ENCODE assay signal across 22 cellular contexts in the genomic region with DNA sequence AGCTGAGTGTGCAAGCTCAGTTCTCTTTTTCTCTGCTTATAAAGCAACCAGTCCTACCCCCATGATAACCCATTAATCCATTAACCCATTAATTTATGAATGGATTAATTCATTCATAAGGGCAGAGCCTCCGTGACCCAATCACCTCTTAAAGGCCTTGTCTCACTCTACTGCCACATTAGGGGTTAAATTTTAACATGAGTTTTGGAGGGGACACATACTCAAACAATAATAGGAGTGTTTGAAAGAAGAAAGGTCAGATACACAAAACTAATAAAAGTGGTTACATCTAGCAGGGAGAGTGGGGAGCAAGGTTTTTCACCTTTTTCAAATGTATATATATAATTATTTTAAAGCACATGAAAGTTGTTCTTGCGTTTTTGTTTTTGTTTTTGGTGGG. TPM values are rescaled to one million over a fixed set of nuclear protein-coding genes. Genes with fewer than 3 reads are reported as not detected.
DNase-seq lines count a peak whose midpoint lies in the region; ATAC-seq and TF ChIP-seq lines count a peak whose summit lies in the region.
"Had no signal": no experiment of that assay in that cellular context is flagged by ENCODE, and none has a peak within 500 bp of the region (broad histone marks: within the 10 kb centered on the region; RNA-seq: fewer than 3 reads in every experiment).

No MANE protein-coding gene starts in this region.

- H3K27ac Mint-ChIP-seq in T-helper 17 cell: peak overlapping the region; percentile 27

- DNase-seq in T-helper 17 cell: no peak
- no peak for DNase-seq in left lobe of liver (ENCODE audit: low spot score)
- DNase-seq in PC-9: no peak
- DNase-seq in mucosa of gallbladder (ENCODE audit: low spot score): no peak
- DNase-seq: 8988T; ACHN; AML-193; BE2C; CD4-positive, alpha-beta T cell; CD8-positive, alpha-beta memory T cell; DMS 273 treated with DMSO at 0.1 percent for 48 hours; DMS79; EL; GDM1; H7; HCEC 1CT had no signal

- H3K9me2 ChIP-seq in PC-9 (ENCODE audit: insufficient read depth): no peaks in the 10 kb centered on the region

- no peak for ATAC-seq in T-helper 17 cell
- peak; percentile 19 for ATAC-seq in left lobe of liver
- no peak for ATAC-seq in GM19324 (IDR thresholded peaks at IDR 0.05; ENCODE audit: low FRiP score, unreplicated experiment)
- ATAC-seq: A549, GM12878 had no signal

- H3K27me3 Mint-ChIP-seq in T-helper 17 cell: no peaks in the 10 kb centered on the region
- H3K27me3 Mint-ChIP-seq: CD4-positive, alpha-beta T cell; CD8-positive, alpha-beta memory T cell had no signal

- peaks cover 25% of the 10 kb centered on the region for H4K20me1 ChIP-seq in PC-9 (ENCODE audit: insufficient read depth)

- H3K9me3 ChIP-seq in T-helper 17 cell (ENCODE audit: control insufficient read depth, low read length, poor library complexity, severe bottlenecking) (no peaks in the 10 kb centered on the region), neutrophil (no peaks in the 10 kb centered on the region), PC-9 (ENCODE audit: insufficient read depth, low read depth) (no peaks in the 10 kb centered on the region)
- H3K9me3 ChIP-seq: A549; BE2C; BLaER1 treated with 17β-estradiol and CSF1 and Interleukin-3, amounts not matched to agents 10 nM and 100 nM had no signal

- H3K27ac ChIP-seq in neutrophil (peak overlapping the region; percentile 79), PC-9 (no peak overlapping the region)
- H3K27ac ChIP-seq: A549 had no signal

- peaks cover 3% of the 10 kb centered on the region for H3K36me3 Mint-ChIP-seq in T-helper 17 cell (ENCODE audit: low read depth)

- no peaks in the 10 kb centered on the region for H3F3A ChIP-seq in PC-9 (ENCODE audit: insufficient read depth, low read depth)

- no peak for TF ChIP-seq CTCF in neutrophil (IDR thresholded peaks at IDR 0.05)
- TF ChIP-seq CTCF in PC-9 (conservative IDR thresholded peaks at IDR 0.05): no peak

- no peak overlapping the region for H2AFZ ChIP-seq in PC-9

- no peak overlapping the region for H3K4me3 ChIP-seq in neutrophil (ENCODE audit: low read depth in 1 of 2, low read length in 1 of 2)
- H3K4me3 ChIP-seq in PC-9: no peak overlapping the region
- H3K4me3 ChIP-seq: A549; BLaER1 treated with 17β-estradiol and CSF1 and Interleukin-3, amounts not matched to agents 10 nM and 100 nM; GM12878 had no signal

- peaks cover 96% of the 10 kb centered on the region for H3K79me2 ChIP-seq in PC-9 (ENCODE audit: low read depth)

- POLR2A ChIA-PET in PC-9 (lab: Charles Lee; ENCODE audit: unreplicated experiment): interaction anchor here (0.6 kb wide), 1 partner anchor 744 kb away, joined by 3 read pairs; no protein-coding TSS in a partner anchor

- peaks cover 35% of the 10 kb centered on the region for H3K4me1 Mint-ChIP-seq in T-helper 17 cell

- H3K4me3 Mint-ChIP-seq in T-helper 17 cell: no peak overlapping the region
- H3K4me3 Mint-ChIP-seq: CD14-positive monocyte; CD4-positive, alpha-beta T cell; CD8-positive, alpha-beta memory T cell had no signal

- no peaks in the 10 kb centered on the region for H3K27me3 ChIP-seq in neutrophil
- no peaks in the 10 kb centered on the region for H3K27me3 ChIP-seq in PC-9 (ENCODE audit: insufficient read depth, low read depth)
- H3K27me3 ChIP-seq: BE2C; BLaER1 treated with 17β-estradiol and CSF1 and Interleukin-3, amounts not matched to agents 10 nM and 100 nM had no signal

- BruUV-seq in PC-9 (replicated peaks; lab: Mats Ljungman, UMichigan): no TSS peak

- CTCF ChIA-PET in PC-9 (lab: Charles Lee): no interaction called here

- H3K36me3 ChIP-seq in neutrophil: peaks cover 22% of the 10 kb centered on the region
- H3K36me3 ChIP-seq in PC-9 (ENCODE audit: low read depth): no peaks in the 10 kb centered on the region; the same call in 1 of the 2 replicates
- H3K36me3 ChIP-seq: BE2C had no signal

- no peak overlapping the region for H3K4me2 ChIP-seq in PC-9
- H3K4me2 ChIP-seq: A549 had no signal

- intact Hi-C loops in PC-9 (cut with micrococcal nuclease; ENCODE audit: unreplicated experiment): no loop called here

- peaks cover 62 to 72% of the 10 kb centered on the region in 2 experiments for H3K4me1 ChIP-seq in neutrophil (ENCODE audit: control insufficient read depth in 1 of 2, insufficient read depth in 1 of 2, low read depth in 1 of 2, low read length in 1 of 2)
- peaks cover 6% of the 10 kb centered on the region for H3K4me1 ChIP-seq in PC-9 (replicated peaks; ENCODE audit: insufficient read depth)
- H3K4me1 ChIP-seq: BE2C had no signal

RNA-seq across cellular contexts. Expression of gene VMP1, which starts 6.8 kb away (rescaled TPM):
- total RNA-seq in T-helper 17 cell: 100 to 1,000 TPM; 132 to 159 TPM
- 65.0 TPM for total RNA-seq in left lobe of liver
- 222 and 236 TPM in 2 replicates for total RNA-seq in PC-9 (2021)
- 167 TPM for total RNA-seq in mucosa of gallbladder

RNA-seq across cellular contexts. Expression of gene PTRH2, which starts 7.0 kb away (rescaled TPM):
- total RNA-seq in T-helper 17 cell (1 to 10 TPM; 6.9 to 9.0 TPM), left lobe of liver (10.3 TPM), PC-9 (2021) (23.3 and 25.9 TPM in 2 replicates), mucosa of gallbladder (17.2 TPM)
